28 cellular contexts compared by ENCODE assay signal in genomic region chr17:2521257-2521656, GRCh38.
"Had no signal": no experiment of that assay in that cellular context is flagged by ENCODE, and none has a peak within 500 bp of the region (broad histone marks: within the 10 kb centered on the region; RNA-seq: fewer than 3 reads in every experiment).

No MANE protein-coding gene starts in this region.

- H3K9me3 Mint-ChIP-seq: immature natural killer cell; memory B cell; naive thymus-derived CD8-positive, alpha-beta T cell; nephron; neural crest cell; stimulated activated naive B cell treated with anti-CD40 and anti-IgM and Interleukin-4, amounts not matched to agents 10 μg/mL and 1 μg/mL and 100 μg/mL, for 72 hours had no signal

- H3K27ac ChIP-seq: left ventricle myocardium inferior, pancreas, prostate gland, skin epidermis, stomach, testis, thyroid gland, transverse colon had no signal

- H3K27me3 Mint-ChIP-seq: memory B cell had no signal

- H3K4me3 ChIP-seq: left ventricle myocardium inferior, pancreas, prostate gland, skin epidermis, stomach, testis, thyroid gland, transverse colon, upper lobe of left lung had no signal

- H3K4me3 Mint-ChIP-seq: immature natural killer cell; memory B cell; naive thymus-derived CD8-positive, alpha-beta T cell; nephron; neural crest cell; stimulated activated naive B cell treated with anti-CD40 and anti-IgM and Interleukin-4, amounts not matched to agents 10 μg/mL and 1 μg/mL and 100 μg/mL, for 72 hours had no signal

- H3K4me1 ChIP-seq: left ventricle myocardium inferior, pancreas, prostate gland, stomach, testis, thyroid gland, transverse colon had no signal

- H3K36me3 Mint-ChIP-seq: immature natural killer cell; memory B cell; naive thymus-derived CD8-positive, alpha-beta T cell had no signal

- H3K27ac Mint-ChIP-seq: immature natural killer cell; memory B cell; naive thymus-derived CD8-positive, alpha-beta T cell; nephron; stimulated activated naive B cell treated with anti-CD40 and anti-IgM and Interleukin-4, amounts not matched to agents 10 μg/mL and 1 μg/mL and 100 μg/mL, for 72 hours had no signal

- H3K27me3 ChIP-seq: pancreas, stomach, testis, thyroid gland, transverse colon, upper lobe of left lung had no signal

- H3K4me1 Mint-ChIP-seq: immature natural killer cell; naive thymus-derived CD8-positive, alpha-beta T cell; nephron; stimulated activated naive B cell treated with anti-CD40 and anti-IgM and Interleukin-4, amounts not matched to agents 10 μg/mL and 1 μg/mL and 100 μg/mL, for 72 hours had no signal

- H3K9me3 ChIP-seq: left ventricle myocardium inferior, pancreas, prostate gland, stomach, testis, thyroid gland, transverse colon, upper lobe of left lung had no signal

- ATAC-seq: left colon; naive thymus-derived CD8-positive, alpha-beta T cell; pancreas; right cardiac atrium; sciatic nerve; stimulated activated naive B cell treated with anti-CD40 and anti-IgM and Interleukin-4, amounts not matched to agents 10 μg/mL and 1 μg/mL and 100 μg/mL, for 72 hours; stimulated activated naive CD8-positive, alpha-beta T cell treated with anti-CD3 and anti-CD28 coated beads, Interleukin-15, Interleukin-2, amounts not matched to agents 100 U/mL and 50 U/mL, for 24 hours had no signal

- H3K36me3 ChIP-seq: left ventricle myocardium inferior, pancreas, prostate gland, stomach, thyroid gland, transverse colon, upper lobe of left lung had no signal

- DNase-seq: hypothalamus; immature natural killer cell; kidney; left colon; left ventricle myocardium inferior; naive thymus-derived CD8-positive, alpha-beta T cell; nucleus accumbens; pancreas; posterior cingulate gyrus; retina; right cardiac atrium; stimulated activated CD4-positive, alpha-beta T cell treated with anti-CD3 and anti-CD28 coated beads, Interleukin-12 subunit alpha, Interleukin-12 subunit beta, amount 100 ng/mL, for 4 hours; stimulated activated CD4-positive, alpha-beta T cell treated with anti-CD3 and anti-CD28 coated beads, Interleukin-15, amount 100 ng/mL, for 24 hours; stimulated activated CD4-positive, alpha-beta T cell treated with anti-CD3 and anti-CD28 coated beads, Interleukin-2, amount 100 ng/mL, for 24 hours; stimulated activated CD4-positive, alpha-beta T cell treated with anti-CD3 and anti-CD28 coated beads, Interleukin-4, amount 100 ng/mL, for 1 hour; stimulated activated naive B cell treated with anti-CD40 and anti-IgM and Interleukin-4, amounts not matched to agents 10 μg/mL and 1 μg/mL and 100 μg/mL, for 72 hours; stimulated activated naive CD8-positive, alpha-beta T cell treated with anti-CD3 and anti-CD28 coated beads, Interleukin-15, Interleukin-2, amounts not matched to agents 100 U/mL and 50 U/mL, for 24 hours; stomach; testis; thyroid gland; transverse colon had no signal
